ENCODE assay signal across 9 cellular contexts in the genomic region with DNA sequence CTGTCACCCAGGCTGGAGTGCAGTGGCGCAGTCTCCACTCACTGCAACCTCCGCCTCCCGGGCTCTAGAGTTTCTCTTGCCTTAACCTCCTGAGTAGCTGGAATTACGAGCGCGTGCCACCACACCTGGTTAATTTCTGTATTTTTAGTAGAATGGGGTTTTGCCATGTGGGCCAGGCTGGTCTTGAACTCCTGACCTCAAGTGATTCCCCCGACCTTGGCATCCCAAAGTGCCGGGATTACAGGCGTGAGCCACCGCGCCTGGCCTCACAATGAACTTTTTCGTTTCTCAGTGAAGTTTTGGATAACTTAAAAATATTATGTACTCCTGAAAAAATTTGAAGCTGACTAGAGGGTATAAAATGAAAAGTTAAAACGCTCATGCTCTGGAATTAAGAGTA.
"Had no signal": no experiment of that assay in that cellular context is flagged by ENCODE, and none has a peak within 500 bp of the region (broad histone marks: within the 10 kb centered on the region; RNA-seq: fewer than 3 reads in every experiment).

No MANE protein-coding gene starts in this region.

- H2AFZ ChIP-seq: GM23248 had no signal

- H3K27ac Mint-ChIP-seq: HFFc6 had no signal

- H3K9ac ChIP-seq: GM23248 had no signal

- DNase-seq: GM23248, GOT3, H7, HFFc6 had no signal

- H3K36me3 ChIP-seq: HAP-1 had no signal

- H3K9me3 ChIP-seq: HAP-1 had no signal

- H3K4me3 ChIP-seq: GM23248, HAP-1 had no signal

- H3K27me3 Mint-ChIP-seq: IgD-negative memory B cell had no signal

- H3K4me3 Mint-ChIP-seq: HFFc6, IgD-negative memory B cell had no signal

- ATAC-seq: HCT116, HepG2 had no signal

- H3K4me1 ChIP-seq: HAP-1 had no signal

- H3K27ac ChIP-seq: GM23248, HL-60 had no signal
